ENCODE assay signal across 21 cellular contexts in the genomic region with DNA sequence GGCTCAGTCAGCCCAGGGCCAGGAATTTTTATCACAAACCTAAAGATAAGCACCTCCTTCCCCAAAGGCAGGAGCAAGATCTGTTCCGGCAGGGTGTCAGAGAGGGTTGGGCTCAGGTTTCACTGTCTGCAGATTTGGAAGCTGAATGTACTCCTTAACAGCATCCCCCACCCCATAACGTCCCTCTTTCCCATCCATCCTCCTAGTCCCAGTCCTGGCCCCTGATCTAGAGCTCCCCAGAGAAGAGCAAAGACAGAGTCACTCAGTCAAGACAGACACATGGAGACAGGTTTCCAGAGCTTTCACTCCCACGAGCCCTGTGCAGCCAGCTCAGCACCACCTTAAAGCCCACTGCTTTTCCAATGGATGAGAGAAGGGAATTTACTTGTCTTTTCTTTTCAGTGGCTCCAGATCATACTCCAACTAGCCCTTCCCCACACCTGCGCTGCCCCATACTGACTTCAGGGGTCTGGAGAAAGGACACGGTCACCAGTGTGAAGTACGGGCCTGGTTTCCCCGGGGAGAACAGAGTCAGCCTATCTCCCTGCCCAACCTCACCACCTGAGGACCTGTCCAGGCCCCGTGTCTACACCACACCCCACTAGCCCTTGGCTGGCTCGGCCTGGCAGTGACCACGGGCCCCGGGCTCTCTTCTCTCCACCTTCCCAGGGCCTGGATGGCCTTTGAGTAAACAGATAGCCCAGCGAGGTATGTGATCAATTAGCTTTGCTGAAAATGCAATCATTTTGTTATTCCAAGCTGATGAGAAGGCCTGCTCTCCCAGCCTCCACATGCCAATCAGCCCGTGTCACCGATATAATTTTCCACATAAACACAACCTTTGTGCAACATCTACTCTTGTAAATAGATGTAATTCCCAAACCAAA.
A peak's percentile ranks its signal among the peaks of the same experiment; 100 is the strongest.
DNase-seq lines count a peak whose midpoint lies in the region; ATAC-seq, FAIRE-seq and TF ChIP-seq lines count a peak whose summit lies in the region.
"Had no signal": no experiment of that assay in that cellular context is flagged by ENCODE, and none has a peak within 500 bp of the region (broad histone marks: within the 10 kb centered on the region; RNA-seq: fewer than 3 reads in every experiment).

No MANE protein-coding gene starts in this region.

- H3K9ac ChIP-seq in K562 (ENCODE audit: insufficient read depth in 1 of 2, low read depth in 2 of 2, low read length in 2 of 2), result no peak overlapping the region

- FAIRE-seq in K562 (lab: Jason Lieb, UNC), result no peak
- FAIRE-seq: endometrium, islet of Langerhans had no signal

- H3K9me1 ChIP-seq in K562 (ENCODE audit: control insufficient read depth, insufficient read depth, low read length), result no peaks in the 10 kb centered on the region

- H3K27me3 ChIP-seq in K562 (ENCODE audit: control insufficient read depth in 2 of 2, insufficient read depth in 2 of 2, low read length in 2 of 2) (peaks cover 22 to 38% of the 10 kb centered on the region in 2 experiments), esophagus squamous epithelium (peaks cover 0 to 61% (median 0%) of the 10 kb centered on the region in 4 donors)
- H3K27me3 ChIP-seq: ovary had no signal

- ATAC-seq in K562 (peak; percentile 39), left lobe of liver (no peak)
- ATAC-seq in stimulated activated naive CD8-positive, alpha-beta T cell treated with anti-CD3 and anti-CD28 coated beads, Interleukin-15, Interleukin-2, amounts not matched to agents 100 U/mL and 50 U/mL, for 24 hours, result peak; percentile 32
- ATAC-seq: activated naive CD8-positive, alpha-beta T cell treated with anti-CD3 and anti-CD28 coated beads, Interleukin-2, amount 50 U/mL, for 24 hours; mucosa of descending colon; stimulated activated effector memory CD8-positive, alpha-beta T cell treated with anti-CD3 and anti-CD28 coated beads, Interleukin-12 subunit alpha, Interleukin-12 subunit beta, amount 100 ng/mL, for 72 hours had no signal

- DNase-seq in K562 (ENCODE audit: extremely low read depth in 1 of 4, low spot score in 3 of 4), result no peak
- DNase-seq in left lobe of liver (ENCODE audit: low spot score), result peak; percentile 33
- no peak for DNase-seq in stimulated activated naive CD8-positive, alpha-beta T cell treated with anti-CD3 and anti-CD28 coated beads, Interleukin-15, Interleukin-2, amounts not matched to agents 100 U/mL and 50 U/mL, for 24 hours
- DNase-seq in occipital lobe (lab: John Stamatoyannopoulos, UW), result no peak
- no peak for DNase-seq in activated CD4-positive, alpha-beta T cell treated with anti-CD3 and anti-CD28 coated beads, Interleukin-2, amount 50 U/mL, for 1 hour
- no peak for DNase-seq in esophagus squamous epithelium (lab: John Stamatoyannopoulos, UW)
- DNase-seq in NCI-H748 treated with DMSO at 0.1 percent for 48 hours (lab: John Stamatoyannopoulos, UW), result no peak
- DNase-seq: activated CD4-positive, alpha-beta T cell treated with anti-CD3 and anti-CD28 coated beads for 4 hours; activated naive CD8-positive, alpha-beta T cell treated with anti-CD3 and anti-CD28 coated beads, Interleukin-2, amount 50 U/mL, for 24 hours; activated T-cell treated with anti-CD3 and anti-CD28 coated beads, Interleukin-2, amount 50 U/mL, for 48 hours; foreskin melanocyte; mucosa of descending colon; NCI-H446 treated with DMSO at 0.1 percent for 48 hours; ovary; T1000 had no signal

- no peak for TF ChIP-seq POLR2A in K562 (conservative IDR thresholded peaks at IDR 0.05)
- TF ChIP-seq POLR2A in esophagus squamous epithelium (IDR thresholded peaks at IDR 0.05), result no peak

- 2% methylated on average over 14 of the region's 14 CpGs for WGBS in K562 (ENCODE audit: insufficient coverage, low coverage, missing lambda C conversion rate)
- 75 to 78% methylated on average over 12 to 14 of the region's 14 CpGs for WGBS in esophagus squamous epithelium, 2 donors

- H2AFZ ChIP-seq in K562 (ENCODE audit: low read depth, low read length), result no peak overlapping the region

- H3K27ac ChIP-seq in HEK293 (ENCODE audit: extremely low read depth, low read depth, low read length) (peak overlapping the region; percentile 37; the same call in 1 of the 2 replicates), K562 (ENCODE audit: extremely low read depth, low read depth, low read length) (no peak overlapping the region), esophagus squamous epithelium (no peak overlapping the region)
- H3K27ac ChIP-seq: ovary, SK-N-MC had no signal

- intact Hi-C loops in K562 (cut with micrococcal nuclease), result no loop called here
- intact Hi-C loops in esophagus squamous epithelium (cut with DNase I), result no loop called here

- in situ Hi-C loops in K562 (cut with MboI), result no loop called here

- CTCF ChIA-PET in HEK293 (lab: Yijun Ruan, JAX), result interaction anchor here (0.6 to 1.5 kb wide), 4 partner anchors 10 to 1337 kb away, joined by 3 to 5 read pairs (median 4); no protein-coding TSS in a partner anchor
- CTCF ChIA-PET in K562 (lab: Yijun Ruan, JAX; ENCODE audit: low intra/inter-chr PET ratio), result no interaction called here

- POLR2A ChIA-PET in HEK293 (lab: Yijun Ruan, JAX) (no interaction called here), K562 (lab: Yijun Ruan, JAX) (interaction anchor here (0.6 kb wide), 1 partner anchor 78 kb away, joined by 3 read pairs; no protein-coding TSS in a partner anchor)

- H3K9me3 ChIP-seq in HEK293 (ENCODE audit: control insufficient read depth, insufficient read depth, low read depth, low read length) (no peaks in the 10 kb centered on the region), K562 (replicated peaks; ENCODE audit: control insufficient read depth, insufficient read depth, low read depth, low read length) (no peaks in the 10 kb centered on the region), esophagus squamous epithelium (no peaks in the 10 kb centered on the region)
- H3K9me3 ChIP-seq: mucosa of descending colon, ovary had no signal

- no peak for TF ChIP-seq RAD21 in K562 (CRISPR knock-in tag; conservative IDR thresholded peaks at IDR 0.05 in 1 of 2, IDR thresholded peaks at IDR 0.05 in 1 of 2)

- TF ChIP-seq CTCF in HEK293 (tag by site-specific recombination; IDR thresholded peaks at IDR 0.05), result no peak
- TF ChIP-seq CTCF in K562 (IDR thresholded peaks at IDR 0.05 in 2 of 3, conservative IDR thresholded peaks at IDR 0.05 in 1 of 3; ENCODE audit: insufficient read depth in 2 of 3, low read depth in 1 of 3, low read length in 3 of 3), result no peak
- no peak for TF ChIP-seq CTCF in esophagus squamous epithelium (IDR thresholded peaks at IDR 0.05)

- H3K4me1 ChIP-seq in HEK293 (ENCODE audit: control insufficient read depth, insufficient read depth, low read length) (peaks cover 33% of the 10 kb centered on the region), K562 (replicated peaks in 1 of 2; ENCODE audit: control insufficient read depth in 2 of 2, insufficient read depth in 2 of 2, low read length in 2 of 2) (peaks cover 0 to 3% of the 10 kb centered on the region in 2 experiments; a peak in 1 of 5 replicates), esophagus squamous epithelium (no peaks in the 10 kb centered on the region)

- BruUV-seq in K562 (replicated peaks; lab: Mats Ljungman, UMichigan), result no TSS peak

- no peak for TF ChIP-seq EP300 in K562 (IDR thresholded peaks at IDR 0.05; ENCODE audit: low read length)

- no peak overlapping the region for H3K4me2 ChIP-seq in K562 (ENCODE audit: insufficient read depth, low read length)
- H3K4me2 ChIP-seq: smooth muscle cell had no signal

- no peak overlapping the region for H3K4me3 ChIP-seq in HEK293 (ENCODE audit: low read depth, low read length)
- H3K4me3 ChIP-seq in K562, result no peak overlapping the region
- no peak overlapping the region for H3K4me3 ChIP-seq in esophagus squamous epithelium
- H3K4me3 ChIP-seq: mucosa of descending colon, ovary, SK-N-MC, smooth muscle cell had no signal

- peaks cover 5% of the 10 kb centered on the region; the same call in 1 of the 2 replicates for H4K20me1 ChIP-seq in K562 (replicated peaks; ENCODE audit: control insufficient read depth, insufficient read depth, low read length)

- no peaks in the 10 kb centered on the region for H3K79me2 ChIP-seq in K562 (ENCODE audit: control insufficient read depth, insufficient read depth, low read length)

- H3K36me3 ChIP-seq in HEK293 (ENCODE audit: control insufficient read depth in 2 of 2, insufficient read depth in 1 of 2, low read length in 2 of 2), result no peaks in the 10 kb centered on the region
- H3K36me3 ChIP-seq in K562 (ENCODE audit: control insufficient read depth, insufficient read depth, low read length), result no peaks in the 10 kb centered on the region
- H3K36me3 ChIP-seq in esophagus squamous epithelium, result no peaks in the 10 kb centered on the region
- H3K36me3 ChIP-seq: ovary had no signal

TF ChIP-seq in HEK293, 187 proteins besides CTCF, POLR2A, EP300 and RAD21 (continues in another document):
- peak; percentile 43; the same call in 1 of the 2 replicates for TF ChIP-seq EGR2 (tag by site-specific recombination; IDR thresholded peaks at IDR 0.05; ENCODE audit: low read depth)
- TF ChIP-seq KLF10 (tag by site-specific recombination; IDR thresholded peaks at IDR 0.05), result no peak
- no peak for TF ChIP-seq ZNF426 (tag by site-specific recombination; IDR thresholded peaks at IDR 0.05)
- no peak for TF ChIP-seq ZBTB7A (tag by site-specific recombination; IDR thresholded peaks at IDR 0.05; ENCODE audit: low read depth)
- TF ChIP-seq MYNN (tag by site-specific recombination; IDR thresholded peaks at IDR 0.05; ENCODE audit: borderline replicate concordance), result no peak
- TF ChIP-seq ZNF366 (tag by site-specific recombination; conservative IDR thresholded peaks at IDR 0.05), result 0 out of 2 replicates have a peak, but pooled peaks have one; percentile 13
- TF ChIP-seq ZNF837 (tag by site-specific recombination; IDR thresholded peaks at IDR 0.05), result no peak
- no peak for TF ChIP-seq ZNF626 (tag by site-specific recombination; IDR thresholded peaks at IDR 0.05)
- no peak for TF ChIP-seq ZNF621 (tag by site-specific recombination; IDR thresholded peaks at IDR 0.05)
- TF ChIP-seq ZBTB20 (tag by site-specific recombination; IDR thresholded peaks at IDR 0.05), result peak; percentile 85

TF ChIP-seq in K562, 482 proteins besides CTCF, POLR2A, EP300 and RAD21 (continues in another document):
- TF ChIP-seq KDM1A (IDR thresholded peaks at IDR 0.05) (no peak), CGGBP1 (CRISPR knock-in tag; IDR thresholded peaks at IDR 0.05) (no peak)

Comparison
In these comparisons a context has a peak if more than half of its experiments do, and no peak if none do; other contexts are left out.
1. Of the 44 proteins assayed by ChIP-seq in both K562 and HEK293: peak only in K562: none; only in HEK293: TRIM28; in both: none; in neither: 43.